In the genomic region with DNA sequence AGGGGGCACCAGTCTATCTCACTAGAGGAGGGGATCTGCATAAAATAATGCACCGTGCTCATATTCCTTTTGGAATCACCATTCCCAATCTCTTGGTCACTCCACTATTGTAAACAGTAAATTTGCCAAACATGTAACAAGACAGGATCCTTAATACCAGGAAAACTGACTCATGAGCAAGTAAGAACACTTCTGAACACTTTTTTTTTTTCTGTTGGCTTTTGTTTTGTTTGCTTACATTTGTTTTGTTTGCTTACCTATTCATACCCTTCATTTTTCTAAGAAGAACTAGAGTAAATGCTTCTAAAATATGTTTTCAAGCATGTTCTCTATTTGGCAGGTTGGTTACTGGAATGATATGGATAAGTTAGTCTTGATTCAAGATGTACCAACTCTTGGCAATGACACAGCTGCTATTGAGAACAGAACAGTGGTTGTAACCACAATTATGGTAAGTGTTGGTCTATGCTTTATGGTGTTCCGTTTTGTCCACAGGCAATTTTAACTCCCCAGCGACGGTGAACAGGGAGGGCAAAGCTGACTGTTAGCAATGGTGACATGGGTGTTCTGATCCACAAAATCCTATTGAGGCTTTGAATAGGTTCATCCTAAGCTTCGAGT, we compare ENCODE assay signal across 20 cellular contexts.
DNase-seq lines count a peak whose midpoint lies in the region; ATAC-seq lines count a peak whose summit lies in the region.
"Had no signal": no experiment of that assay in that cellular context is flagged by ENCODE, and none has a peak within 500 bp of the region (broad histone marks: within the 10 kb centered on the region; RNA-seq: fewer than 3 reads in every experiment).

No MANE protein-coding gene starts in this region.

- no peak overlapping the region for H2BK120ac ChIP-seq in neuronal stem cell (ENCODE audit: low read depth, low read length)

- H3K27ac Mint-ChIP-seq in activated CD4-positive, alpha-beta T cell treated with anti-CD3 and anti-CD28 coated beads for 36 hours: no peak overlapping the region
- H3K27ac Mint-ChIP-seq: activated B cell treated with CpG ODN at 0.5 μM for 24 hours; activated CD8-positive, alpha-beta memory T cell treated with anti-CD3 and anti-CD28 coated beads, Interleukin-2, amount 10 ng/mL, durations not matched to agents 7 days and 5 days; B cell; natural killer cell treated with Interleukin-12 subunit alpha and Interleukin-12 subunit beta and Interleukin-15 and Interleukin-18, amount 100 ng/mL, for 72 hours; T-helper 17 cell had no signal

- no peaks in the 10 kb centered on the region for H3K9me3 Mint-ChIP-seq in activated CD4-positive, alpha-beta T cell treated with anti-CD3 and anti-CD28 coated beads for 36 hours (ENCODE audit: low read depth)
- H3K9me3 Mint-ChIP-seq: activated B cell treated with CpG ODN at 0.5 μM for 24 hours had no signal

- H2BK15ac ChIP-seq in neuronal stem cell (ENCODE audit: low read length): no peak overlapping the region

- no peak overlapping the region for H2AFZ ChIP-seq in neuronal stem cell (ENCODE audit: low read length)

- ATAC-seq in activated CD4-positive, alpha-beta T cell treated with anti-CD3 and anti-CD28 coated beads for 36 hours: no peak
- ATAC-seq: activated CD8-positive, alpha-beta memory T cell treated with anti-CD3 and anti-CD28 coated beads, Interleukin-2, amount 10 ng/mL, durations not matched to agents 7 days and 5 days; HCT116; heart left ventricle; natural killer cell treated with Interleukin-12 subunit alpha and Interleukin-12 subunit beta and Interleukin-15 and Interleukin-18, amount 100 ng/mL, for 72 hours; T-helper 17 cell had no signal

- no peak overlapping the region for H3K4ac ChIP-seq in neuronal stem cell (ENCODE audit: low read length)

- H3K27me3 Mint-ChIP-seq in activated CD4-positive, alpha-beta T cell treated with anti-CD3 and anti-CD28 coated beads for 36 hours: no peaks in the 10 kb centered on the region
- H3K27me3 Mint-ChIP-seq: activated B cell treated with CpG ODN at 0.5 μM for 24 hours; B cell; natural killer cell treated with Interleukin-12 subunit alpha and Interleukin-12 subunit beta and Interleukin-15 and Interleukin-18, amount 100 ng/mL, for 72 hours had no signal

- H3K9me3 ChIP-seq in neuronal stem cell (replicated peaks in 1 of 2; ENCODE audit: control insufficient read depth in 2 of 2, insufficient read depth in 1 of 2, low read depth in 1 of 2, low read length in 2 of 2): no peaks in the 10 kb centered on the region
- H3K9me3 ChIP-seq: adrenal gland, colonic mucosa, heart left ventricle, prostate gland had no signal

- H3K27ac ChIP-seq in neuronal stem cell (replicated peaks; ENCODE audit: low read length): no peak overlapping the region
- H3K27ac ChIP-seq: adrenal gland, colonic mucosa, heart left ventricle, prostate gland had no signal

- no peak overlapping the region for H4K8ac ChIP-seq in neuronal stem cell (ENCODE audit: low read depth, low read length)

- no peak overlapping the region for H3K4me2 ChIP-seq in neuronal stem cell (ENCODE audit: insufficient read depth, low read length, poor library complexity, severe bottlenecking)

- no peak overlapping the region for H2AK5ac ChIP-seq in neuronal stem cell (ENCODE audit: low read depth, low read length)

- POLR2A ChIA-PET in activated CD4-positive, alpha-beta T cell treated with anti-CD3 and anti-CD28 coated beads for 36 hours (lab: Charles Lee): no interaction called here

- H3K79me1 ChIP-seq in neuronal stem cell (ENCODE audit: low read depth, low read length): no peaks in the 10 kb centered on the region

- no peak overlapping the region for H3K9ac ChIP-seq in neuronal stem cell (ENCODE audit: low read depth, low read length, poor library complexity)

- H2BK5ac ChIP-seq in neuronal stem cell (ENCODE audit: low read length): no peak overlapping the region

- no peak overlapping the region for H3K18ac ChIP-seq in neuronal stem cell (ENCODE audit: low read length)

- no peak overlapping the region for H3K4me3 Mint-ChIP-seq in activated CD4-positive, alpha-beta T cell treated with anti-CD3 and anti-CD28 coated beads for 36 hours
- H3K4me3 Mint-ChIP-seq: activated B cell treated with CpG ODN at 0.5 μM for 24 hours; activated CD8-positive, alpha-beta memory T cell treated with anti-CD3 and anti-CD28 coated beads, Interleukin-2, amount 10 ng/mL, durations not matched to agents 7 days and 5 days; B cell; natural killer cell treated with Interleukin-12 subunit alpha and Interleukin-12 subunit beta and Interleukin-15 and Interleukin-18, amount 100 ng/mL, for 72 hours; T-helper 17 cell had no signal

- H3K36me3 Mint-ChIP-seq in activated CD4-positive, alpha-beta T cell treated with anti-CD3 and anti-CD28 coated beads for 36 hours (ENCODE audit: low read depth): no peaks in the 10 kb centered on the region
- H3K36me3 Mint-ChIP-seq: activated CD8-positive, alpha-beta memory T cell treated with anti-CD3 and anti-CD28 coated beads, Interleukin-2, amount 10 ng/mL, durations not matched to agents 7 days and 5 days; natural killer cell treated with Interleukin-12 subunit alpha and Interleukin-12 subunit beta and Interleukin-15 and Interleukin-18, amount 100 ng/mL, for 72 hours had no signal

- intact Hi-C loops in activated CD4-positive, alpha-beta T cell treated with anti-CD3 and anti-CD28 coated beads for 36 hours (cut with DNase I, micrococcal nuclease): no loop called here

- CTCF ChIA-PET in activated CD4-positive, alpha-beta T cell treated with anti-CD3 and anti-CD28 coated beads for 36 hours (lab: Charles Lee): no interaction called here

- DNase-seq in ELR (ENCODE audit: low read depth): peak; percentile 78
- peak; percentile 66 for DNase-seq in NCI-H774 (lab: John Stamatoyannopoulos, UW)
- DNase-seq in dedifferentiated amniotic fluid mesenchymal stem cell (ENCODE audit: extremely low spot score): peak; percentile 43
- peak; percentile 22 for DNase-seq in non-pigmented ciliary epithelial cell (ENCODE audit: low read depth)
- DNase-seq in GF-D8 (lab: John Stamatoyannopoulos, UW): no peak
- DNase-seq in neuronal stem cell (ENCODE audit: low spot score): no peak
- DNase-seq in activated CD4-positive, alpha-beta T cell treated with anti-CD3 and anti-CD28 coated beads for 36 hours: no peak
- DNase-seq: activated B cell treated with CpG ODN at 0.5 μM for 24 hours; activated CD8-positive, alpha-beta memory T cell treated with anti-CD3 and anti-CD28 coated beads, Interleukin-2, amount 10 ng/mL, durations not matched to agents 7 days and 5 days; adrenal gland; colonic mucosa; heart left ventricle; mesendoderm; NCI-H1417 treated with DMSO at 0.1 percent for 48 hours; SIG-M5; T-helper 17 cell had no signal

- no CpG with 5 or more reads among the region's 5 CpGs for WGBS in neuronal stem cell (ENCODE audit: extremely low coverage in 2 of 2, insufficient read length in 2 of 2, insufficient replicate concordance in 1 of 2), 2 donors

- no peak overlapping the region for H4K91ac ChIP-seq in neuronal stem cell (ENCODE audit: low read depth, low read length, poor library complexity)

- H3K4me1 ChIP-seq in neuronal stem cell (ENCODE audit: control insufficient read depth in 2 of 2, insufficient read depth in 1 of 2, low read depth in 1 of 2, low read length in 2 of 2): peaks cover 3 to 5% of the 10 kb centered on the region in 2 donors
- H3K4me1 ChIP-seq: adrenal gland, colonic mucosa, heart left ventricle, prostate gland had no signal

- H3K4me3 ChIP-seq in neuronal stem cell (ENCODE audit: low read length in 2 of 2): no peak overlapping the region
- H3K4me3 ChIP-seq: adrenal gland, colonic mucosa, heart left ventricle, prostate gland had no signal

- no peak overlapping the region for H2BK12ac ChIP-seq in neuronal stem cell (ENCODE audit: low read length)

- no peaks in the 10 kb centered on the region for H3K27me3 ChIP-seq in neuronal stem cell (ENCODE audit: control insufficient read depth in 3 of 3, insufficient read depth in 3 of 3, low read depth in 1 of 3, low read length in 3 of 3)
- H3K27me3 ChIP-seq: adrenal gland, colonic mucosa, heart left ventricle had no signal

- H3K23ac ChIP-seq in neuronal stem cell (ENCODE audit: low read depth, low read length, poor library complexity): no peak overlapping the region

- no peaks in the 10 kb centered on the region for H3K4me1 Mint-ChIP-seq in activated CD4-positive, alpha-beta T cell treated with anti-CD3 and anti-CD28 coated beads for 36 hours
- H3K4me1 Mint-ChIP-seq: activated B cell treated with CpG ODN at 0.5 μM for 24 hours; activated CD8-positive, alpha-beta memory T cell treated with anti-CD3 and anti-CD28 coated beads, Interleukin-2, amount 10 ng/mL, durations not matched to agents 7 days and 5 days; B cell had no signal

- H3K36me3 ChIP-seq in neuronal stem cell (replicated peaks in 1 of 2; ENCODE audit: control insufficient read depth in 2 of 2, insufficient read depth in 2 of 2, low read length in 2 of 2): no peaks in the 10 kb centered on the region
- H3K36me3 ChIP-seq: adrenal gland, colonic mucosa, heart left ventricle, prostate gland had no signal

- H3K14ac ChIP-seq in neuronal stem cell (ENCODE audit: low read length): no peak overlapping the region

Comparison
In these comparisons a context has a peak if more than half of its experiments do, and no peak if none do; other contexts are left out.
1. DNase-seq: peak in ELR (single experiment), NCI-H774 (single experiment), dedifferentiated amniotic fluid mesenchymal stem cell (single experiment) and non-pigmented ciliary epithelial cell (single experiment); none in GF-D8 (single experiment), neuronal stem cell (single experiment) and activated CD4-positive, alpha-beta T cell treated with anti-CD3 and anti-CD28 coated beads for 36 hours (single experiment).